ENCODE assay signal across 8 cellular contexts in genomic region chr5:141635646-141636045, GRCh38. TPM values are rescaled to one million over a fixed set of nuclear protein-coding genes. Genes with fewer than 3 reads are reported as not detected.
A peak's percentile ranks its signal among the peaks of the same experiment; 100 is the strongest.
DNase-seq lines count a peak whose midpoint lies in the region; ATAC-seq and TF ChIP-seq lines count a peak whose summit lies in the region.

No MANE protein-coding gene starts in this region.

- no peak overlapping the region for H3K27ac ChIP-seq in coronary artery

- H3K4me3 ChIP-seq in BE2C (ENCODE audit: low read depth, low read length) (peak overlapping the region; percentile 96), Loucy (ENCODE audit: low read length, poor library complexity, severe bottlenecking) (peak overlapping the region; percentile 85), coronary artery (peak overlapping the region; percentile 86)

- peaks cover 30% of the 10 kb centered on the region for H4K20me1 ChIP-seq in Loucy (ENCODE audit: insufficient read depth, low read length, poor library complexity, severe bottlenecking)

- H3K4me1 Mint-ChIP-seq in nephron, result peaks cover 18% of the 10 kb centered on the region

- ATAC-seq in HG02938 (IDR thresholded peaks at IDR 0.05; ENCODE audit: unreplicated experiment) (no peak), GM19324 (IDR thresholded peaks at IDR 0.05; ENCODE audit: low FRiP score, unreplicated experiment) (no peak)

- H3K9ac ChIP-seq in Loucy (ENCODE audit: low read depth, low read length, poor library complexity, severe bottlenecking), result peak overlapping the region; percentile 86

- H3K9me2 ChIP-seq in Loucy (replicated peaks; ENCODE audit: low read depth, low read length), result no peaks in the 10 kb centered on the region

- peaks cover 3% of the 10 kb centered on the region for H3K4me1 ChIP-seq in BE2C
- H3K4me1 ChIP-seq in Loucy (ENCODE audit: insufficient read depth, low read length, poor library complexity, severe bottlenecking), result peaks cover 43% of the 10 kb centered on the region

- peaks cover 14% of the 10 kb centered on the region for H3K27me3 Mint-ChIP-seq in nephron (ENCODE audit: low read depth)

- DNase-seq in BE2C (no peak), coronary artery (ENCODE audit: low spot score) (peak; percentile 55), activated gamma-delta T cell (lab: John Stamatoyannopoulos, UW) (no peak), retina (no peak)

- peak overlapping the region; percentile 94 to 97 (median 96) for H3K4me3 Mint-ChIP-seq in nephron

- no peaks in the 10 kb centered on the region for H3K27me3 ChIP-seq in BE2C
- no peaks in the 10 kb centered on the region for H3K27me3 ChIP-seq in Loucy (ENCODE audit: insufficient read depth, low read length, poor library complexity, severe bottlenecking)

- H3K36me3 ChIP-seq in BE2C, result peaks cover 8% of the 10 kb centered on the region
- H3K36me3 ChIP-seq in Loucy (ENCODE audit: insufficient read depth, low read length), result no peaks in the 10 kb centered on the region

- peaks cover 21% of the 10 kb centered on the region for H3K36me3 Mint-ChIP-seq in nephron (ENCODE audit: low read depth)

- H3K9me3 ChIP-seq in BE2C (no peaks in the 10 kb centered on the region), Loucy (ENCODE audit: insufficient read depth, low read depth, low read length) (no peaks in the 10 kb centered on the region)

- no peaks in the 10 kb centered on the region for H3F3A ChIP-seq in Loucy (ENCODE audit: low read depth)

- peak overlapping the region; percentile 42 to 84 (median 74) for H3K27ac Mint-ChIP-seq in nephron

- H3K9me3 Mint-ChIP-seq in nephron, result no peaks in the 10 kb centered on the region

- H2AFZ ChIP-seq in Loucy (ENCODE audit: low read length), result no peak overlapping the region

- peak overlapping the region; percentile 93 for H3K4me2 ChIP-seq in Loucy (ENCODE audit: low read depth, low read length, poor library complexity, severe bottlenecking)

- TF ChIP-seq CTCF in BE2C (IDR thresholded peaks at IDR 0.05; ENCODE audit: low read depth, low read length) (no peak), Loucy (conservative IDR thresholded peaks at IDR 0.05; ENCODE audit: low read length) (no peak), coronary artery (IDR thresholded peaks at IDR 0.05) (no peak), nephron (IDR thresholded peaks at IDR 0.05; ENCODE audit: unreplicated experiment in 3 of 3) (no peak)

- peaks cover 55% of the 10 kb centered on the region for H3K79me2 ChIP-seq in Loucy (ENCODE audit: insufficient read depth, low read length)

RNA-seq across cellular contexts. Expression of gene HDAC3, which starts 1.0 kb away (rescaled TPM):
- 109 TPM for polyA plus RNA-seq in BE2C (2012; ENCODE audit: insufficient read depth, insufficient read length, low read depth)

RNA-seq across cellular contexts. Expression of gene RELL2, which starts 1.2 kb away (rescaled TPM):
- polyA plus RNA-seq in BE2C (2012; ENCODE audit: insufficient read depth, insufficient read length, low read depth), result 62.2 TPM

RNA-seq across cellular contexts. Expression of gene FCHSD1, which starts 15.6 kb away (rescaled TPM):
- 7.8 TPM for polyA plus RNA-seq in BE2C (2012; ENCODE audit: insufficient read depth, insufficient read length, low read depth)

RNA-seq across cellular contexts. Expression of gene DIAPH1, which starts 16.8 kb away (rescaled TPM):
- polyA plus RNA-seq in BE2C (2012; ENCODE audit: insufficient read depth, insufficient read length, low read depth), result 55.0 TPM

RNA-seq across cellular contexts. Expression of gene ARAP3, which starts 46.4 kb away (rescaled TPM):
- 38.1 TPM for polyA plus RNA-seq in BE2C (2012; ENCODE audit: insufficient read depth, insufficient read length, low read depth)
